19 cellular contexts compared by ENCODE assay signal in the genomic region with DNA sequence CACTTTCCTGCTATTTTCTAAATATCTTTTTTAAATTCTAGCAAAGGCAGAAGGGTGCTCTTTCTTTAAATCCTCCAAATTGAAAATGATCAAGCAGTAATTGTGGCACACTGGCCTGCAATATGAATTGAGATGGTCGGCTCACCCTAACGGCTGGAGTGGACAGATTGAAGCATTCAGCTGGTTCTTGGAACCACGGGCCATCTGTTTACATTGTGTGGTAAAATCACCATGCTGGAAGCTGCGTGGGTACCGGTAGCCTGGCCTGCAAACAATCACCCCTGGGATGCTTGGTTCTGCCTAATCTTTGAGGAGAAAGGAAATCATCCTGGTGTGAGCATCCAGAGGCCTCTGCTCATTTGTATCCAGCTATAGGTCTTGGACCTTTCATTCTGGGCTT.
"Had no signal": no experiment of that assay in that cellular context is flagged by ENCODE, and none has a peak within 500 bp of the region (broad histone marks: within the 10 kb centered on the region; RNA-seq: fewer than 3 reads in every experiment).

No MANE protein-coding gene starts in this region.

- DNase-seq: activated CD4-positive, alpha-beta T cell treated with anti-CD3 and anti-CD28 coated beads, Interleukin-2, amount 50 U/mL, for 48 hours; activated gamma-delta T cell; adrenal gland; cerebellar nuclear complex; effector CD4-positive, alpha-beta T cell; heart right ventricle; immature natural killer cell; kidney glomerular epithelial cell; left ventricle myocardium superior; stimulated activated CD8-positive, alpha-beta memory T cell treated with anti-CD3 and anti-CD28 coated beads, Interleukin-4, amount 100 ng/mL, for 48 hours; stimulated activated naive CD4-positive, alpha-beta T cell; upper lobe of right lung had no signal

- H3K27ac Mint-ChIP-seq: activated naive CD4-positive, alpha-beta T cell treated with anti-CD3 and anti-CD28 coated beads, Interleukin-2, amount 50 U/mL, for 72 hours; immature natural killer cell; T-helper 2 cell treated with Interferon-gamma antibody and Interleukin-4, amounts not matched to agents 5 μg/mL and 100 μg/mL, for 36 hours had no signal

- H3K27me3 ChIP-seq: adrenal gland, breast epithelium, esophagus muscularis mucosa, gastroesophageal sphincter, heart right ventricle, upper lobe of right lung had no signal

- H3K4me1 ChIP-seq: adrenal gland, breast epithelium, prostate gland, upper lobe of right lung had no signal

- H3K4me3 Mint-ChIP-seq: immature natural killer cell; T-helper 2 cell treated with Interferon-gamma antibody and Interleukin-4, amounts not matched to agents 5 μg/mL and 100 μg/mL, for 36 hours had no signal

- H3K9me3 Mint-ChIP-seq: T-helper 2 cell treated with Interferon-gamma antibody and Interleukin-4, amounts not matched to agents 5 μg/mL and 100 μg/mL, for 36 hours had no signal

- H3K27ac ChIP-seq: adrenal gland, breast epithelium, esophagus muscularis mucosa, gastroesophageal sphincter, heart right ventricle, prostate gland, upper lobe of right lung had no signal

- H3K36me3 Mint-ChIP-seq: immature natural killer cell had no signal

- H3K36me3 ChIP-seq: adrenal gland, breast epithelium, esophagus muscularis mucosa, gastroesophageal sphincter, heart right ventricle, prostate gland, upper lobe of right lung had no signal

- ATAC-seq: activated naive CD4-positive, alpha-beta T cell treated with anti-CD3 and anti-CD28 coated beads, Interleukin-2, amount 50 U/mL, for 72 hours; gastroesophageal sphincter; heart right ventricle; left ventricle myocardium superior; sciatic nerve; upper lobe of right lung had no signal

- H3K4me3 ChIP-seq: adrenal gland, breast epithelium, esophagus muscularis mucosa, gastroesophageal sphincter, heart right ventricle, prostate gland, upper lobe of right lung had no signal

- H3K9me3 ChIP-seq: adrenal gland, breast epithelium, esophagus muscularis mucosa, prostate gland, upper lobe of right lung had no signal
